14 cellular contexts compared by ENCODE assay signal in genomic region chr17:81082177-81083073, GRCh38. TPM values are rescaled to one million over a fixed set of nuclear protein-coding genes. Genes with fewer than 3 reads are reported as not detected.
DNase-seq lines count a peak whose midpoint lies in the region; ATAC-seq and TF ChIP-seq lines count a peak whose summit lies in the region.
"Had no signal": no experiment of that assay in that cellular context is flagged by ENCODE, and none has a peak within 500 bp of the region (broad histone marks: within the 10 kb centered on the region; RNA-seq: fewer than 3 reads in every experiment).

No MANE protein-coding gene starts in this region.

- H3K4me3 ChIP-seq in astrocyte of the spinal cord (ENCODE audit: low read depth, low read length), result no peak overlapping the region
- no peak overlapping the region for H3K4me3 ChIP-seq in mucosa of stomach (ENCODE audit: low read length)
- H3K4me3 ChIP-seq in stomach smooth muscle (ENCODE audit: low read length in 2 of 2), result no peak overlapping the region

- H3K9ac ChIP-seq in mucosa of stomach (ENCODE audit: low read length) (peak overlapping the region; percentile 82), stomach smooth muscle (ENCODE audit: low read length in 2 of 2) (no peak overlapping the region)

- H3K27ac ChIP-seq in foreskin keratinocyte, result peak overlapping the region; percentile 95
- peak overlapping the region; percentile 24 for H3K27ac ChIP-seq in stomach smooth muscle (ENCODE audit: low read length)

- no peak for TF ChIP-seq CTCF in astrocyte of the spinal cord (IDR thresholded peaks at IDR 0.05; ENCODE audit: low read depth, low read length)
- TF ChIP-seq CTCF in foreskin keratinocyte (conservative IDR thresholded peaks at IDR 0.05), result no peak

- H3K4me1 ChIP-seq in foreskin keratinocyte, result peaks cover 16% of the 10 kb centered on the region
- H3K4me1 ChIP-seq in mucosa of stomach (ENCODE audit: control insufficient read depth, insufficient read depth, low read length), result peaks cover 67% of the 10 kb centered on the region
- H3K4me1 ChIP-seq in stomach smooth muscle (ENCODE audit: control insufficient read depth, insufficient read depth, low read length), result peaks cover 37% of the 10 kb centered on the region

- peak; percentile 27 for DNase-seq in astrocyte of the spinal cord (ENCODE audit: low read depth, low spot score)
- peak in 1 of 2 donors; percentile 65 for DNase-seq in foreskin keratinocyte
- no peak for DNase-seq in AG08395 (ENCODE audit: low spot score)
- DNase-seq in central memory CD4-positive, alpha-beta T cell, result no peak
- DNase-seq: activated CD8-positive, alpha-beta T cell treated with anti-CD3 and anti-CD28 coated beads, Interleukin-2, amount 10 ng/mL, durations not matched to agents 7 days and 5 days; immature natural killer cell; NCI-H1694 treated with DMSO at 0.1 percent for 48 hours; NCI-H526; RPMI8226; stimulated activated CD4-positive, alpha-beta T cell treated with anti-CD3 and anti-CD28 coated beads, Interleukin-2, amount 100 ng/mL, for 24 hours had no signal

- in situ Hi-C loops in astrocyte of the spinal cord (cut with HindIII; ENCODE audit: low sequenced_read_pairs), result no loop called here

- peaks cover 3% of the 10 kb centered on the region for H3K36me3 ChIP-seq in mucosa of stomach (ENCODE audit: control insufficient read depth, insufficient read depth, low read length)
- peaks cover 14 to 17% of the 10 kb centered on the region in 2 donors for H3K36me3 ChIP-seq in stomach smooth muscle (ENCODE audit: control insufficient read depth in 2 of 2, insufficient read depth in 2 of 2, low read length in 2 of 2)

- H3K27me3 ChIP-seq in foreskin keratinocyte (no peaks in the 10 kb centered on the region), mucosa of stomach (ENCODE audit: control insufficient read depth, insufficient read depth, low read length) (no peaks in the 10 kb centered on the region), stomach smooth muscle (ENCODE audit: control insufficient read depth in 1 of 2, insufficient read depth in 2 of 2, low read length in 2 of 2) (no peaks in the 10 kb centered on the region)

- peak; percentile 27 for ATAC-seq in foreskin keratinocyte
- no peak for ATAC-seq in GM18909 (IDR thresholded peaks at IDR 0.05; ENCODE audit: poor library complexity, unreplicated experiment)
- ATAC-seq in GM19324 (IDR thresholded peaks at IDR 0.05; ENCODE audit: low FRiP score, unreplicated experiment), result no peak
- ATAC-seq: activated CD8-positive, alpha-beta T cell treated with anti-CD3 and anti-CD28 coated beads, Interleukin-2, amount 10 ng/mL, durations not matched to agents 7 days and 5 days had no signal

- H3K9me3 ChIP-seq in mucosa of stomach (ENCODE audit: control insufficient read depth, low read length) (no peaks in the 10 kb centered on the region), stomach smooth muscle (ENCODE audit: control insufficient read depth in 2 of 2, low read length in 2 of 2) (no peaks in the 10 kb centered on the region)

RNA-seq across cellular contexts. Expression of gene BAIAP2, which starts 47.5 kb away (rescaled TPM):
- total RNA-seq in foreskin keratinocyte, result 104 and 106 TPM in 2 replicates
- 117 and 118 TPM in 2 replicates for polyA plus RNA-seq in foreskin keratinocyte
